17 cellular contexts compared by ENCODE assay signal in the genomic region with DNA sequence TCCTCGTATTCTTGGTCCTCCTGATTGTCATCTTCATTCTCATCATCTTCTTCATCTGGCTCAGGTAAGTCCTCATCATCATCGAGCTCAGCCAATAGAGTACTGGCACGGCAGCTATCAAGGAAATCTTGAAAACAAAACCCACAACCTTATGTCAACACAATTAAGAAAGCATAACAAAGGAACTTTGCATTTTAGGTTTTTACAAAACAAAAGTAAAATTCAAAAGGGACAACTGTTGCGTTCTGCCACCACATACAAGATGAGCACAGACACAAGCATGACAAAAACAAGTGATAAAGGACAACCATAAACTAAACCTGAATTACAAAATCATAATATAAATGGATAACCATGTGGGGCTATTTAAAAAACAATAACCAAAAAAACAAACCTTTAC.
"Had no signal": no experiment of that assay in that cellular context is flagged by ENCODE, and none has a peak within 500 bp of the region (broad histone marks: within the 10 kb centered on the region; RNA-seq: fewer than 3 reads in every experiment).

No MANE protein-coding gene starts in this region.

- H3K4me1 ChIP-seq: breast epithelium, pancreas had no signal

- H3K27ac Mint-ChIP-seq: dendritic cell treated with granulocyte-macrophage colony-stimulating factor and Interleukin-4, amounts not matched to agents 40 ng/mL and 50 ng/mL, for 4 days; naive thymus-derived CD4-positive, alpha-beta T cell; stimulated activated naive CD8-positive, alpha-beta T cell treated with anti-CD3 and anti-CD28 coated beads, Interleukin-15, amount 100 ng/mL, for 72 hours had no signal

- DNase-seq: activated CD4-positive, alpha-beta T cell treated with anti-CD3 and anti-CD28 coated beads, Interleukin-2, amount 50 U/mL, for 1 hour; activated CD8-positive, alpha-beta memory T cell treated with anti-CD3 and anti-CD28 coated beads for 24 hours; aorta; effector memory CD4-positive, alpha-beta T cell; foreskin melanocyte; head of caudate nucleus; kidney; left lung; mucosa of descending colon; naive thymus-derived CD4-positive, alpha-beta T cell; pancreas; stimulated activated CD4-positive, alpha-beta T cell treated with anti-CD3 and anti-CD28 coated beads, Interleukin-1b, Interleukin-23, amount 100 ng/mL, for 48 hours; stimulated activated naive CD8-positive, alpha-beta T cell treated with anti-CD3 and anti-CD28 coated beads, Interleukin-15, amount 100 ng/mL, for 72 hours; upper lobe of left lung had no signal

- H3K4me3 Mint-ChIP-seq: dendritic cell treated with granulocyte-macrophage colony-stimulating factor and Interleukin-4, amounts not matched to agents 40 ng/mL and 50 ng/mL, for 4 days; stimulated activated naive CD8-positive, alpha-beta T cell treated with anti-CD3 and anti-CD28 coated beads, Interleukin-15, amount 100 ng/mL, for 72 hours had no signal

- ATAC-seq: activated CD4-positive, CD25-positive, alpha-beta regulatory T cell treated with anti-CD3 and anti-CD28 coated beads, Interleukin-2, amount 50 U/mL, for 24 hours; mucosa of descending colon; naive thymus-derived CD4-positive, alpha-beta T cell; pancreas; stimulated activated naive CD8-positive, alpha-beta T cell treated with anti-CD3 and anti-CD28 coated beads, Interleukin-15, amount 100 ng/mL, for 72 hours had no signal

- H3K27ac ChIP-seq: breast epithelium, left lung, pancreas, upper lobe of left lung had no signal

- H3K4me3 ChIP-seq: breast epithelium, left lung, mucosa of descending colon, pancreas, upper lobe of left lung had no signal

- H3K27me3 Mint-ChIP-seq: dendritic cell treated with granulocyte-macrophage colony-stimulating factor and Interleukin-4, amounts not matched to agents 40 ng/mL and 50 ng/mL, for 4 days; stimulated activated naive CD8-positive, alpha-beta T cell treated with anti-CD3 and anti-CD28 coated beads, Interleukin-15, amount 100 ng/mL, for 72 hours had no signal

- H3K27me3 ChIP-seq: breast epithelium, left lung, pancreas, upper lobe of left lung had no signal

- H3K9me3 Mint-ChIP-seq: dendritic cell treated with granulocyte-macrophage colony-stimulating factor and Interleukin-4, amounts not matched to agents 40 ng/mL and 50 ng/mL, for 4 days; stimulated activated naive CD8-positive, alpha-beta T cell treated with anti-CD3 and anti-CD28 coated beads, Interleukin-15, amount 100 ng/mL, for 72 hours had no signal

- H3K9me3 ChIP-seq: breast epithelium, left lung, mucosa of descending colon, pancreas, upper lobe of left lung had no signal
